In genomic region chr19:15900504-15900903, GRCh38 we compare ENCODE assay signal across 1 cellular context.
TF ChIP-seq lines count a peak whose summit lies in the region.

No MANE protein-coding gene starts in this region.

TF ChIP-seq in K562, 482 proteins besides CTCF, POLR2A, EP300 and RAD21:
- no peak for TF ChIP-seq RCOR1 (IDR thresholded peaks at IDR 0.05; ENCODE audit: borderline replicate concordance in 1 of 2, low read depth in 2 of 2, low read length in 2 of 2)
- TF ChIP-seq FOXK2 (conservative IDR thresholded peaks at IDR 0.05 in 1 of 2, IDR thresholded peaks at IDR 0.05 in 1 of 2; ENCODE audit: low read depth in 2 of 2) = no peak
- TF ChIP-seq ZBTB8A (IDR thresholded peaks at IDR 0.05; ENCODE audit: partially characterized antibody) = no peak
- no peak for TF ChIP-seq ZNF444 (CRISPR knock-in tag; IDR thresholded peaks at IDR 0.05)
- no peak for TF ChIP-seq THAP7 (CRISPR knock-in tag; IDR thresholded peaks at IDR 0.05)
- TF ChIP-seq PBX2 (CRISPR knock-in tag; IDR thresholded peaks at IDR 0.05; ENCODE audit: low read depth) = no peak
- no peak for TF ChIP-seq PBX2 (tag; conservative IDR thresholded peaks at IDR 0.05; ENCODE audit: low read depth)
- TF ChIP-seq, protein P1, sequence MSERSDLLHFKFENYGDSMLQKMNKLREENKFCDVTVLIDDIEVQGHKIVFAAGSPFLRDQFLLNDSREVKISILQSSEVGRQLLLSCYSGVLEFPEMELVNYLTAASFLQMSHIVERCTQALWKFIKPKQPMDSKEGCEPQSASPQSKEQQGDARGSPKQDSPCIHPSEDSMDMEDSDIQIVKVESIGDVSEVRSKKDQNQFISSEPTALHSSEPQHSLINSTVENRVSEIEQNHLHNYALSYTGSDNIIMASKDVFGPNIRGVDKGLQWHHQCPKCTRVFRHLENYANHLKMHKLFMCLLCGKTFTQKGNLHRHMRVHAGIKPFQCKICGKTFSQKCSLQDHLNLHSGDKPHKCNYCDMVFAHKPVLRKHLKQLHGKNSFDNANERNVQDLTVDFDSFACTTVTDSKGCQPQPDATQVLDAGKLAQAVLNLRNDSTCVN (CRISPR knock-in tag; IDR thresholded peaks at IDR 0.05) = no peak
- TF ChIP-seq KLF13 (tag; IDR thresholded peaks at IDR 0.05; ENCODE audit: borderline replicate concordance, low read depth) = no peak
- no peak for TF ChIP-seq NRF1 (conservative IDR thresholded peaks at IDR 0.05 in 1 of 2, IDR thresholded peaks at IDR 0.05 in 1 of 2)
- TF ChIP-seq HOXB6 (CRISPR knock-in tag; IDR thresholded peaks at IDR 0.05; ENCODE audit: borderline replicate concordance) = no peak
- no peak for TF ChIP-seq SAFB2 (IDR thresholded peaks at IDR 0.05; ENCODE audit: borderline replicate concordance, low read depth, low read length, severe bottlenecking)
- no peak for TF ChIP-seq MCM2 (IDR thresholded peaks at IDR 0.05; ENCODE audit: low read depth)
- no peak for TF ChIP-seq GATA2 (CRISPR knock-in tag; IDR thresholded peaks at IDR 0.05)
TF ChIP-seq in K562: peak in this region for 0.
